26 cellular contexts compared by ENCODE assay signal in the genomic region with DNA sequence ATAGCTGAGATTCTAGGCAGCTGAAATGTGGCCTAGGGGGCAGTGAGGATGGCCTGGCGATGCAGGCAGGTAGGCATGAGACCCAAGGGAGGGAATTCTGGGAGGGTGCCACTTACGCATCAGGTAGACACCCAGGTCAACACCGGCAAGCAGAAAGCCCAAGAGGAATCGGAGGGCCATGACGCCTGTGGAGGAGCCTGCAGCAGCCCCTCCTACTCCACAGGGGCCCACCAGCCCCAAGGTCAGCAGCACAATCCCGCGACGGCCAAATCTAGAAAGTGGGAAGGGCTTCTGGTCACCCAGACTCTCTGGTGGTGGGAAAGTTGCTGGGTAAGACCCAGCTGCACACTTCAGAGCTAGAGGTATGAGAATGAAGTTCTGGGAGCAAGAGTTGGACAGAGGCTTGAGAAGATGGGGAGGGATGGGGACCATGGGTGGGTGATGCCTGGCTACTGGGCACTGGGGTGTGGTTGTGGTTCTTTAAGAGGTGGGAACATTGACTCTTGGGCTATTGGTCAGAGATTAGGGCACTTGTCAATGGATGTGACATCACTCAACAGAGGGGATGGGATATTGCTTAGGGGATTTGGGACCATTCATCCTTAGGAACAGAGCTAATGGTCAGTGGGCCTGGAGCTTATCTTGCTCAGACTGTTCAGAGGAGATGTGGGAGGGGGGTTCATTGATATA. TPM values are rescaled to one million over a fixed set of nuclear protein-coding genes. Genes with fewer than 3 reads are reported as not detected.
DNase-seq lines count a peak whose midpoint lies in the region; ATAC-seq and TF ChIP-seq lines count a peak whose summit lies in the region.
"Had no signal": no experiment of that assay in that cellular context is flagged by ENCODE, and none has a peak within 500 bp of the region (broad histone marks: within the 10 kb centered on the region; RNA-seq: fewer than 3 reads in every experiment).

No MANE protein-coding gene starts in this region.

- no peaks in the 10 kb centered on the region for H3K36me3 ChIP-seq in spleen
- H3K36me3 ChIP-seq: BLaER1 had no signal

- ATAC-seq in CD4-positive, alpha-beta T cell (ENCODE audit: poor library complexity): no peak
- ATAC-seq in HG03457 (IDR thresholded peaks at IDR 0.05; ENCODE audit: unreplicated experiment): no peak
- ATAC-seq: K562 had no signal

- peaks cover 7% of the 10 kb centered on the region for H3K36me3 Mint-ChIP-seq in CD4-positive, alpha-beta T cell (ENCODE audit: low read depth)
- H3K36me3 Mint-ChIP-seq in brain: peaks cover 25% of the 10 kb centered on the region
- peaks cover 9% of the 10 kb centered on the region for H3K36me3 Mint-ChIP-seq in nephron (ENCODE audit: low read depth)

- H3K9me3 Mint-ChIP-seq in CD4-positive, alpha-beta T cell: no peaks in the 10 kb centered on the region
- H3K9me3 Mint-ChIP-seq in brain: no peaks in the 10 kb centered on the region
- H3K9me3 Mint-ChIP-seq in nephron: no peaks in the 10 kb centered on the region

- no peak for DNase-seq in CD4-positive, alpha-beta T cell
- peak; percentile 56 for DNase-seq in spleen
- DNase-seq in substantia nigra (lab: John Stamatoyannopoulos, UW): no peak
- DNase-seq in A172 (ENCODE audit: low spot score): no peak
- DNase-seq: 8988T; CD4-positive, CD25-positive, alpha-beta regulatory T cell; COR-L47; DMS53; Kasumi-1; NCI-H1105; NCI-H1436 treated with DMSO at 0.1 percent for 48 hours; NCI-H1930; NCI-H2107; NCI-H524; NCI-H774; SK-N-SH had no signal

- H3K27ac Mint-ChIP-seq in CD4-positive, alpha-beta T cell: no peak overlapping the region
- peak overlapping the region in 4 of 5 experiments; percentile 5 to 57 (median 30) for H3K27ac Mint-ChIP-seq in brain
- H3K27ac Mint-ChIP-seq in nephron: no peak overlapping the region
- H3K27ac Mint-ChIP-seq: CD4-positive, CD25-positive, alpha-beta regulatory T cell had no signal

- H3K4me1 ChIP-seq in spleen: peaks cover 0 to 19% (median 16%) of the 10 kb centered on the region in 6 donors
- H3K4me1 ChIP-seq: BLaER1 had no signal

- peaks cover 4% of the 10 kb centered on the region for H3K27me3 ChIP-seq in CD4-positive, alpha-beta T cell (ENCODE audit: control insufficient read depth, insufficient read depth, low read length)
- peaks cover 0 to 44% (median 24%) of the 10 kb centered on the region in 7 donors for H3K27me3 ChIP-seq in spleen (replicated peaks in 1 of 7)
- H3K27me3 ChIP-seq: BLaER1 had no signal

- peaks cover 5% of the 10 kb centered on the region for H3K4me1 Mint-ChIP-seq in CD4-positive, alpha-beta T cell (ENCODE audit: low read depth)
- H3K4me1 Mint-ChIP-seq in brain (peaks cover 36% of the 10 kb centered on the region), nephron (peaks cover 32% of the 10 kb centered on the region)

- no peaks in the 10 kb centered on the region for H3K9me3 ChIP-seq in CD4-positive, alpha-beta T cell (ENCODE audit: control insufficient read depth, low read length)
- no peaks in the 10 kb centered on the region for H3K9me3 ChIP-seq in spleen
- H3K9me3 ChIP-seq: SK-N-SH had no signal

- no peak overlapping the region for H3K4me3 ChIP-seq in spleen
- H3K4me3 ChIP-seq: BLaER1, K562 had no signal

- POLR2A ChIA-PET in CD4-positive, alpha-beta T cell (lab: Charles Lee): no interaction called here

- intact Hi-C loops in CD4-positive, alpha-beta T cell (cut with DNase I, micrococcal nuclease): no loop called here
- intact Hi-C loops in spleen (cut with DNase I; ENCODE audit: low total_unique reads): no loop called here

- peaks cover 29% of the 10 kb centered on the region for H3K27me3 Mint-ChIP-seq in CD4-positive, alpha-beta T cell
- peaks cover 5% of the 10 kb centered on the region for H3K27me3 Mint-ChIP-seq in brain
- H3K27me3 Mint-ChIP-seq in nephron (ENCODE audit: low read depth): peaks cover 8% of the 10 kb centered on the region

- WGBS in spleen, 5 donors: 86 to 95% (median 89%) methylated on average over 8 of the region's 8 CpGs

- TF ChIP-seq POLR2A in spleen (IDR thresholded peaks at IDR 0.05): no peak

- CTCF ChIA-PET in CD4-positive, alpha-beta T cell (lab: Charles Lee): no interaction called here

- TF ChIP-seq CTCF in CD4-positive, alpha-beta T cell (IDR thresholded peaks at IDR 0.05): no peak
- TF ChIP-seq CTCF in brain (conservative IDR thresholded peaks at IDR 0.05) (no peak), nephron (IDR thresholded peaks at IDR 0.05; ENCODE audit: unreplicated experiment in 3 of 3) (no peak), spleen (IDR thresholded peaks at IDR 0.05 in 8 of 11, conservative IDR thresholded peaks at IDR 0.05 in 3 of 11) (no peak)

- H3K4me3 Mint-ChIP-seq in CD4-positive, alpha-beta T cell: peak overlapping the region; percentile 40
- H3K4me3 Mint-ChIP-seq in brain: peak overlapping the region in 4 of 5 experiments; percentile 29 to 85 (median 50)
- H3K4me3 Mint-ChIP-seq in nephron: peak overlapping the region; percentile 26 to 83 (median 57)

- no peak overlapping the region for H3K27ac ChIP-seq in CD4-positive, alpha-beta T cell (ENCODE audit: low read depth, low read length)
- H3K27ac ChIP-seq in spleen (no peak overlapping the region), substantia nigra (ENCODE audit: low read depth, low read length, poor library complexity, severe bottlenecking) (no peak overlapping the region)
- H3K27ac ChIP-seq: BLaER1 had no signal

RNA-seq across cellular contexts. Expression of gene SLC22A17, which starts 3.4 kb away (rescaled TPM):
- total RNA-seq in CD4-positive, alpha-beta T cell: 10 to 100 TPM; 19.5 to 21.1 TPM
- polyA plus RNA-seq in brain (ENCODE audit: insufficient read depth, low read depth, low replicate concordance) (298 TPM), spleen (1 to 10 TPM; 5.1 to 7.1 (median 6.3) TPM)
- total RNA-seq in spleen: 10 to 100 TPM in 2 of 7 donors, 1 to 10 TPM in 5; 7.1 to 13.7 (median 8.3) TPM
- total RNA-seq in A172 (2014; rRNA removed; shearing (Covaris generic)): 10.3 and 11.6 TPM in 2 replicates
- total RNA-seq: HT-29 had no signal

RNA-seq across cellular contexts. Expression of gene EFS, which starts 15.7 kb away (rescaled TPM):
- not detected for total RNA-seq in CD4-positive, alpha-beta T cell
- polyA plus RNA-seq in brain (ENCODE audit: insufficient read depth, low read depth, low replicate concordance) (74.9 TPM), spleen (1 to 10 TPM; 1.8 to 4.3 (median 2.7) TPM)
- 1 to 10 TPM; 2.6 to 6.7 (median 4.4) TPM for total RNA-seq in spleen
- total RNA-seq in A172 (2014; rRNA removed; shearing (Covaris generic)): not detected in 2 replicates
- total RNA-seq: CD4-positive, CD25-positive, alpha-beta regulatory T cell; G401; H4; HT-29; K562 had no signal
- polyA plus RNA-seq: CD4-positive, CD25-positive, alpha-beta regulatory T cell had no signal

RNA-seq across cellular contexts. Expression of gene IL25, which starts 23.3 kb away (rescaled TPM):
- not detected for total RNA-seq in CD4-positive, alpha-beta T cell
- polyA plus RNA-seq in brain (ENCODE audit: insufficient read depth, low read depth, low replicate concordance) (not detected), spleen (not detected)
- total RNA-seq in spleen: not detected
- not detected in 2 replicates for total RNA-seq in A172 (2014; rRNA removed; shearing (Covaris generic))
- total RNA-seq: CD4-positive, CD25-positive, alpha-beta regulatory T cell; Daoy; G401; H4; HT-29; K562; M059J had no signal
- polyA plus RNA-seq: CD4-positive, CD25-positive, alpha-beta regulatory T cell; K562; SK-N-SH had no signal

RNA-seq across cellular contexts. Expression of gene CMTM5, which starts 27.5 kb away (rescaled TPM):
- total RNA-seq in CD4-positive, alpha-beta T cell: not detected
- polyA plus RNA-seq in brain (ENCODE audit: insufficient read depth, low read depth, low replicate concordance): 92.0 TPM
- total RNA-seq in spleen: 10 to 100 TPM in 1 of 7 donors, 1 to 10 TPM in 6; 2.1 to 13.0 (median 4.3) TPM
- 1 to 10 TPM; 1.3 to 4.1 (median 2.7) TPM for polyA plus RNA-seq in spleen
- not detected in 2 replicates for total RNA-seq in A172 (2014; rRNA removed; shearing (Covaris generic))
- total RNA-seq: Daoy, G401, H4, HT-29, K562, M059J had no signal
- polyA plus RNA-seq: CD4-positive, CD25-positive, alpha-beta regulatory T cell had no signal

RNA-seq across cellular contexts. Expression of gene PABPN1, which starts 28.0 kb away (rescaled TPM):
- total RNA-seq in CD4-positive, alpha-beta T cell: 100 to 1,000 TPM; 188 to 195 TPM
- polyA plus RNA-seq in brain (ENCODE audit: insufficient read depth, low read depth, low replicate concordance): 137 TPM
- total RNA-seq in spleen: 100 to 1,000 TPM in 4 of 7 donors, 10 to 100 TPM in 3; 52.1 to 152 (median 132) TPM
- polyA plus RNA-seq in spleen: 100 to 1,000 TPM; 118 to 146 (median 132) TPM
- 66.5 and 85.1 TPM in 2 replicates for total RNA-seq in A172 (2014; rRNA removed; shearing (Covaris generic))

Comparison
In these comparisons a context has a peak if more than half of its experiments do, and no peak if none do; other contexts are left out.
1. H3K27ac Mint-ChIP-seq: peak in brain (4 of 5); none in CD4-positive, alpha-beta T cell (single experiment) and nephron (0 of 3).
2. Peak in every context shown above with its lines, with median percentiles within 50 percentile points of each other: H3K4me3 Mint-ChIP-seq.